In the genomic region with DNA sequence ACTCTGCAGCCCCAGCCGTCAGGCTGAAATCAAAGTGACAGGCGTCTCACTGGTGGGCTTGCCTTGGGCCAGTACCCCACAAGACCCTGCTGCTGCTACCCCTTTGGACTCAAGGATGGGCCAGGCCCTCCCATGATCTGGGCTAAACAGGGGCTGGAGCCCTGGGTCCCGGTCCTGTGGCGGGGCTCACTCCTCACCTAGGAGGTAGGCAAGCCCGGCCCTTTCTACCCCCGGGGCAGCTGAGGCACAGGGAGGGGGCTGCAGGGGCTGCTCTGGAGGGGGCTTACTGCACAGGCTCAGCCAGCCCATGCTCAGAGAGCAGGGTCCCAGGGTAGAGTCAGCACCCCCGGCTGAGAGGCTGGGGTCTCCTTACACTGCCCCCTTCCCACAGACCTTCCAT, we compare ENCODE assay signal across 16 cellular contexts.
"Had no signal": no experiment of that assay in that cellular context is flagged by ENCODE, and none has a peak within 500 bp of the region (broad histone marks: within the 10 kb centered on the region; RNA-seq: fewer than 3 reads in every experiment).

No MANE protein-coding gene starts in this region.

- DNase-seq: activated B cell treated with CpG ODN at 0.5 μM for 24 hours; activated CD4-positive, alpha-beta T cell treated with anti-CD3 and anti-CD28 coated beads for 48 hours; activated CD8-positive, alpha-beta T cell treated with anti-CD3 and anti-CD28 coated beads for 36 hours; activated effector memory CD4-positive, alpha-beta T cell treated with Interleukin-2 at 50 U/mL for 16 hours; activated T-cell treated with anti-CD3 and anti-CD28 coated beads, Interleukin-2, amount 50 U/mL, for 4 hours; amniotic stem cell; body of pancreas; dermis blood vessel endothelial cell; foreskin melanocyte; ovary; SW 1271; thyroid gland had no signal

- H3K9me3 ChIP-seq: body of pancreas, ovary, thyroid gland, vagina had no signal

- H3K27me3 ChIP-seq: body of pancreas, ovary, thyroid gland, vagina had no signal

- ATAC-seq: activated CD8-positive, alpha-beta T cell treated with anti-CD3 and anti-CD28 coated beads for 36 hours; activated T-cell treated with anti-CD3 and anti-CD28 coated beads, Interleukin-2, amount 50 U/mL, for 4 hours; body of pancreas; left lobe of liver; stimulated activated memory B cell treated with anti-CD40 and anti-IgM and Interleukin-4, amounts not matched to agents 10 μg/mL and 1 μg/mL and 100 μg/mL, for 72 hours had no signal

- H3K27ac ChIP-seq: epithelial cell of prostate, ovary, vagina had no signal

- H3K4me3 ChIP-seq: body of pancreas, ovary, thyroid gland, vagina had no signal

- H3K36me3 ChIP-seq: ovary had no signal
